Comparison of ENCODE assay signal across 1 cellular context in genomic region chr7:44796504-44797328, GRCh38.
A peak's percentile ranks its signal among the peaks of the same experiment; 100 is the strongest.
TF ChIP-seq lines count a peak whose summit lies in the region.

Gene PPIA (plus strand): TSS chr7:44796681. CDS start chr7:44796725, 44 bp downstream.

TF ChIP-seq in HepG2, 621 proteins besides CTCF, POLR2A, EP300 and RAD21 (continued from another document and continues in another):
- no peak for TF ChIP-seq ZKSCAN1 (IDR thresholded peaks at IDR 0.05; ENCODE audit: low read length)
- peak; percentile 42; the same call in 1 of the 2 replicates for TF ChIP-seq HNF4G (IDR thresholded peaks at IDR 0.05; ENCODE audit: borderline replicate concordance, low read depth, low read length)
- TF ChIP-seq HNF4G (CRISPR knock-in tag; IDR thresholded peaks at IDR 0.05; ENCODE audit: borderline replicate concordance, low read depth): 0 out of 2 replicates have a peak, but pooled peaks have one; percentile 38
- TF ChIP-seq, protein P1, sequence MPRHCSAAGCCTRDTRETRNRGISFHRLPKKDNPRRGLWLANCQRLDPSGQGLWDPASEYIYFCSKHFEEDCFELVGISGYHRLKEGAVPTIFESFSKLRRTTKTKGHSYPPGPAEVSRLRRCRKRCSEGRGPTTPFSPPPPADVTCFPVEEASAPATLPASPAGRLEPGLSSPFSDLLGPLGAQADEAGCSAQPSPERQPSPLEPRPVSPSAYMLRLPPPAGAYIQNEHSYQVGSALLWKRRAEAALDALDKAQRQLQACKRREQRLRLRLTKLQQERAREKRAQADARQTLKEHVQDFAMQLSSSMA (CRISPR knock-in tag; IDR thresholded peaks at IDR 0.05): peak; percentile 63
- no peak for TF ChIP-seq FOXA3 (CRISPR knock-in tag; IDR thresholded peaks at IDR 0.05)
- TF ChIP-seq ZNF547 (CRISPR knock-in tag; IDR thresholded peaks at IDR 0.05): peak; percentile 92
- peak; percentile 53; the same call in 1 of the 2 replicates for TF ChIP-seq ZNF75D (CRISPR knock-in tag; IDR thresholded peaks at IDR 0.05; ENCODE audit: borderline replicate concordance)
- peak; percentile 83 for TF ChIP-seq ZNF501 (CRISPR knock-in tag; IDR thresholded peaks at IDR 0.05)
- TF ChIP-seq ZNF430 (CRISPR knock-in tag; IDR thresholded peaks at IDR 0.05): peak; percentile 95
- TF ChIP-seq ZNF704 (CRISPR knock-in tag; IDR thresholded peaks at IDR 0.05; ENCODE audit: borderline replicate concordance): peak; percentile 69; the same call in 1 of the 2 replicates
- TF ChIP-seq SAP130 (CRISPR knock-in tag; IDR thresholded peaks at IDR 0.05; ENCODE audit: low read depth): peak; percentile 57; the same call in 1 of the 2 replicates
- no peak for TF ChIP-seq ZNF382 (CRISPR knock-in tag; IDR thresholded peaks at IDR 0.05; ENCODE audit: borderline replicate concordance)
- peak; percentile 42 for TF ChIP-seq ZC3H4 (CRISPR knock-in tag; IDR thresholded peaks at IDR 0.05; ENCODE audit: borderline replicate concordance)
- TF ChIP-seq ZNF124 (CRISPR knock-in tag; IDR thresholded peaks at IDR 0.05): no peak; the same call in 1 of the 2 replicates
- peak; percentile 39; the same call in 1 of the 2 replicates for TF ChIP-seq ZNF678 (CRISPR knock-in tag; IDR thresholded peaks at IDR 0.05)
- TF ChIP-seq ZIK1 (CRISPR knock-in tag; IDR thresholded peaks at IDR 0.05; ENCODE audit: borderline replicate concordance, low read depth): peak; percentile 72; the same call in 1 of the 2 replicates
- TF ChIP-seq ZNF33A (CRISPR knock-in tag; IDR thresholded peaks at IDR 0.05; ENCODE audit: borderline replicate concordance): no peak
- peak; percentile 59 for TF ChIP-seq MTF1 (CRISPR knock-in tag; IDR thresholded peaks at IDR 0.05)
- peak; percentile 86; the same call in 1 of the 2 replicates for TF ChIP-seq CENPT (CRISPR knock-in tag; IDR thresholded peaks at IDR 0.05; ENCODE audit: low read depth)
- TF ChIP-seq ZNF3 (CRISPR knock-in tag; IDR thresholded peaks at IDR 0.05): no peak
- TF ChIP-seq ZNF160 (CRISPR knock-in tag; IDR thresholded peaks at IDR 0.05): peak; percentile 44; the same call in 1 of the 2 replicates
- no peak for TF ChIP-seq LCORL (IDR thresholded peaks at IDR 0.05)
- TF ChIP-seq LCORL (CRISPR knock-in tag; IDR thresholded peaks at IDR 0.05): peak; percentile 6; the same call in 1 of the 2 replicates
- peak; percentile 37; the same call in 1 of the 2 replicates for TF ChIP-seq ZNF740 (CRISPR knock-in tag; IDR thresholded peaks at IDR 0.05)
- TF ChIP-seq ZNF331 (CRISPR knock-in tag; IDR thresholded peaks at IDR 0.05): peak; percentile 31; the same call in 1 of the 2 replicates
- TF ChIP-seq, protein P2, sequence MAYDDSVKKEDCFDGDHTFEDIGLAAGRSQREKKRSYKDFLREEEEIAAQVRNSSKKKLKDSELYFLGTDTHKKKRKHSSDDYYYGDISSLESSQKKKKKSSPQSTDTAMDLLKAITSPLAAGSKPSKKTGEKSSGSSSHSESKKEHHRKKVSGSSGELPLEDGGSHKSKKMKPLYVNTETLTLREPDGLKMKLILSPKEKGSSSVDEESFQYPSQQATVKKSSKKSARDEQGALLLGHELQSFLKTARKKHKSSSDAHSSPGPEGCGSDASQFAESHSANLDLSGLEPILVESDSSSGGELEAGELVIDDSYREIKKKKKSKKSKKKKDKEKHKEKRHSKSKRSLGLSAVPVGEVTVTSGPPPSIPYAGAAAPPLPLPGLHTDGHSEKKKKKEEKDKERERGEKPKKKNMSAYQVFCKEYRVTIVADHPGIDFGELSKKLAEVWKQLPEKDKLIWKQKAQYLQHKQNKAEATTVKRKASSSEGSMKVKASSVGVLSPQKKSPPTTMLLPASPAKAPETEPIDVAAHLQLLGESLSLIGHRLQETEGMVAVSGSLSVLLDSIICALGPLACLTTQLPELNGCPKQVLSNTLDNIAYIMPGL (CRISPR knock-in tag; IDR thresholded peaks at IDR 0.05; ENCODE audit: borderline replicate concordance in 1 of 2, low read depth in 1 of 2): peak in 1 of 2 experiments; percentile 37; a peak in 2 of 4 replicates
- peak; percentile 80; the same call in 1 of the 2 replicates for TF ChIP-seq SALL2 (CRISPR knock-in tag; IDR thresholded peaks at IDR 0.05)
- TF ChIP-seq ZNF772 (CRISPR knock-in tag; IDR thresholded peaks at IDR 0.05): no peak
- TF ChIP-seq HOXA3 (CRISPR knock-in tag; IDR thresholded peaks at IDR 0.05): peak; percentile 30
- TF ChIP-seq PBX2 (CRISPR knock-in tag; IDR thresholded peaks at IDR 0.05): peak; percentile 97
- TF ChIP-seq ZNF274 (CRISPR knock-in tag; IDR thresholded peaks at IDR 0.05): peak; percentile 51; the same call in 1 of the 2 replicates
- TF ChIP-seq SMYD3 (CRISPR knock-in tag; IDR thresholded peaks at IDR 0.05): peak; percentile 87
- TF ChIP-seq ARID2 (CRISPR knock-in tag; IDR thresholded peaks at IDR 0.05; ENCODE audit: borderline replicate concordance): no peak
- TF ChIP-seq MTA1 (CRISPR knock-in tag; IDR thresholded peaks at IDR 0.05; ENCODE audit: borderline replicate concordance): 0 out of 2 replicates have a peak, but pooled peaks have one; percentile 48
- TF ChIP-seq ZNF747 (CRISPR knock-in tag; IDR thresholded peaks at IDR 0.05; ENCODE audit: borderline replicate concordance): 0 out of 2 replicates have a peak, but pooled peaks have one; percentile 7
- TF ChIP-seq, protein P3, sequence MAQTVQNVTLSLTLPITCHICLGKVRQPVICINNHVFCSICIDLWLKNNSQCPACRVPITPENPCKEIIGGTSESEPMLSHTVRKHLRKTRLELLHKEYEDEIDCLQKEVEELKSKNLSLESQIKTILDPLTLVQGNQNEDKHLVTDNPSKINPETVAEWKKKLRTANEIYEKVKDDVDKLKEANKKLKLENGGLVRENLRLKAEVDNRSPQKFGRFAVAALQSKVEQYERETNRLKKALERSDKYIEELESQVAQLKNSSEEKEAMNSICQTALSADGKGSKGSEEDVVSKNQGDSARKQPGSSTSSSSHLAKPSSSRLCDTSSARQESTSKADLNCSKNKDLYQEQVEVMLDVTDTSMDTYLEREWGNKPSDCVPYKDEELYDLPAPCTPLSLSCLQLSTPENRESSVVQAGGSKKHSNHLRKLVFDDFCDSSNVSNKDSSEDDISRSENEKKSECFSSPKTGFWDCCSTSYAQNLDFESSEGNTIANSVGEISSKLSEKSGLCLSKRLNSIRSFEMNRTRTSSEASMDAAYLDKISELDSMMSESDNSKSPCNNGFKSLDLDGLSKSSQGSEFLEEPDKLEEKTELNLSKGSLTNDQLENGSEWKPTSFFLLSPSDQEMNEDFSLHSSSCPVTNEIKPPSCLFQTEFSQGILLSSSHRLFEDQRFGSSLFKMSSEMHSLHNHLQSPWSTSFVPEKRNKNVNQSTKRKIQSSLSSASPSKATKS (CRISPR knock-in tag; IDR thresholded peaks at IDR 0.05): peak; percentile 58; the same call in 1 of the 2 replicates
- TF ChIP-seq, protein P4, sequence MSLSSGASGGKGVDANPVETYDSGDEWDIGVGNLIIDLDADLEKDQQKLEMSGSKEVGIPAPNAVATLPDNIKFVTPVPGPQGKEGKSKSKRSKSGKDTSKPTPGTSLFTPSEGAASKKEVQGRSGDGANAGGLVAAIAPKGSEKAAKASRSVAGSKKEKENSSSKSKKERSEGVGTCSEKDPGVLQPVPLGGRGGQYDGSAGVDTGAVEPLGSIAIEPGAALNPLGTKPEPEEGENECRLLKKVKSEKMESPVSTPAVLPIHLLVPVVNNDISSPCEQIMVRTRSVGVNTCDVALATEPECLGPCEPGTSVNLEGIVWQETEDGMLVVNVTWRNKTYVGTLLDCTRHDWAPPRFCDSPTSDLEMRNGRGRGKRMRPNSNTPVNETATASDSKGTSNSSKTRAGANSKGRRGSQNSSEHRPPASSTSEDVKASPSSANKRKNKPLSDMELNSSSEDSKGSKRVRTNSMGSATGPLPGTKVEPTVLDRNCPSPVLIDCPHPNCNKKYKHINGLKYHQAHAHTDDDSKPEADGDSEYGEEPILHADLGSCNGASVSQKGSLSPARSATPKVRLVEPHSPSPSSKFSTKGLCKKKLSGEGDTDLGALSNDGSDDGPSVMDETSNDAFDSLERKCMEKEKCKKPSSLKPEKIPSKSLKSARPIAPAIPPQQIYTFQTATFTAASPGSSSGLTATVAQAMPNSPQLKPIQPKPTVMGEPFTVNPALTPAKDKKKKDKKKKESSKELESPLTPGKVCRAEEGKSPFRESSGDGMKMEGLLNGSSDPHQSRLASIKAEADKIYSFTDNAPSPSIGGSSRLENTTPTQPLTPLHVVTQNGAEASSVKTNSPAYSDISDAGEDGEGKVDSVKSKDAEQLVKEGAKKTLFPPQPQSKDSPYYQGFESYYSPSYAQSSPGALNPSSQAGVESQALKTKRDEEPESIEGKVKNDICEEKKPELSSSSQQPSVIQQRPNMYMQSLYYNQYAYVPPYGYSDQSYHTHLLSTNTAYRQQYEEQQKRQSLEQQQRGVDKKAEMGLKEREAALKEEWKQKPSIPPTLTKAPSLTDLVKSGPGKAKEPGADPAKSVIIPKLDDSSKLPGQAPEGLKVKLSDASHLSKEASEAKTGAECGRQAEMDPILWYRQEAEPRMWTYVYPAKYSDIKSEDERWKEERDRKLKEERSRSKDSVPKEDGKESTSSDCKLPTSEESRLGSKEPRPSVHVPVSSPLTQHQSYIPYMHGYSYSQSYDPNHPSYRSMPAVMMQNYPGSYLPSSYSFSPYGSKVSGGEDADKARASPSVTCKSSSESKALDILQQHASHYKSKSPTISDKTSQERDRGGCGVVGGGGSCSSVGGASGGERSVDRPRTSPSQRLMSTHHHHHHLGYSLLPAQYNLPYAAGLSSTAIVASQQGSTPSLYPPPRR (CRISPR knock-in tag; IDR thresholded peaks at IDR 0.05; ENCODE audit: borderline replicate concordance): no peak
- TF ChIP-seq ZNF17 (CRISPR knock-in tag; IDR thresholded peaks at IDR 0.05): no peak
- TF ChIP-seq ZNF629 (CRISPR knock-in tag; conservative IDR thresholded peaks at IDR 0.05): no peak; the same call in 1 of the 2 replicates
- TF ChIP-seq, protein P5, sequence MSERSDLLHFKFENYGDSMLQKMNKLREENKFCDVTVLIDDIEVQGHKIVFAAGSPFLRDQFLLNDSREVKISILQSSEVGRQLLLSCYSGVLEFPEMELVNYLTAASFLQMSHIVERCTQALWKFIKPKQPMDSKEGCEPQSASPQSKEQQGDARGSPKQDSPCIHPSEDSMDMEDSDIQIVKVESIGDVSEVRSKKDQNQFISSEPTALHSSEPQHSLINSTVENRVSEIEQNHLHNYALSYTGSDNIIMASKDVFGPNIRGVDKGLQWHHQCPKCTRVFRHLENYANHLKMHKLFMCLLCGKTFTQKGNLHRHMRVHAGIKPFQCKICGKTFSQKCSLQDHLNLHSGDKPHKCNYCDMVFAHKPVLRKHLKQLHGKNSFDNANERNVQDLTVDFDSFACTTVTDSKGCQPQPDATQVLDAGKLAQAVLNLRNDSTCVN (CRISPR knock-in tag; IDR thresholded peaks at IDR 0.05; ENCODE audit: borderline replicate concordance): no peak
- TF ChIP-seq ZFP36L1 (CRISPR knock-in tag; IDR thresholded peaks at IDR 0.05): peak; percentile 32; the same call in 1 of the 2 replicates
- TF ChIP-seq FOXK1 (CRISPR knock-in tag; IDR thresholded peaks at IDR 0.05; ENCODE audit: borderline replicate concordance, low read depth): 0 out of 2 replicates have a peak, but pooled peaks have one; percentile 18
- no peak for TF ChIP-seq TEAD3 (CRISPR knock-in tag; optimal IDR thresholded peaks at IDR 0.05; ENCODE audit: borderline replicate concordance)
- TF ChIP-seq ZNF598 (CRISPR knock-in tag; IDR thresholded peaks at IDR 0.05; ENCODE audit: borderline replicate concordance): peak; percentile 51; the same call in 1 of the 2 replicates
- peak; percentile 67; the same call in 1 of the 2 replicates for TF ChIP-seq ZZZ3 (CRISPR knock-in tag; IDR thresholded peaks at IDR 0.05; ENCODE audit: borderline replicate concordance)
- no peak for TF ChIP-seq HDAC6 (IDR thresholded peaks at IDR 0.05; ENCODE audit: low read depth, low read length)
- peak; percentile 53; the same call in 1 of the 2 replicates for TF ChIP-seq PHF20 (CRISPR knock-in tag; IDR thresholded peaks at IDR 0.05)
- TF ChIP-seq ZNF790 (CRISPR knock-in tag; IDR thresholded peaks at IDR 0.05; ENCODE audit: borderline replicate concordance): 0 out of 2 replicates have a peak, but pooled peaks have one; percentile 20
- TF ChIP-seq ZNF660 (CRISPR knock-in tag; IDR thresholded peaks at IDR 0.05; ENCODE audit: borderline replicate concordance, low read depth): no peak
- 0 out of 2 replicates have a peak, but pooled peaks have one; percentile 13 for TF ChIP-seq DPF2 (CRISPR knock-in tag; IDR thresholded peaks at IDR 0.05; ENCODE audit: borderline replicate concordance, low read depth)
- TF ChIP-seq ZBTB3 (CRISPR knock-in tag; IDR thresholded peaks at IDR 0.05; ENCODE audit: borderline replicate concordance, low read depth): peak; percentile 70; the same call in 1 of the 2 replicates
- peak; percentile 54 for TF ChIP-seq TEF (CRISPR knock-in tag; IDR thresholded peaks at IDR 0.05)
- peak; percentile 71 for TF ChIP-seq ZNF34 (CRISPR knock-in tag; IDR thresholded peaks at IDR 0.05; ENCODE audit: borderline replicate concordance)
- peak; percentile 29 for TF ChIP-seq ZNF230 (CRISPR knock-in tag; IDR thresholded peaks at IDR 0.05)
- no peak for TF ChIP-seq SMAD9 (CRISPR knock-in tag; IDR thresholded peaks at IDR 0.05)
